Comparison of ENCODE assay signal across 8 cellular contexts in genomic region chr10:131453772-131454634, GRCh38.
DNase-seq lines count a peak whose midpoint lies in the region; ATAC-seq and TF ChIP-seq lines count a peak whose summit lies in the region.

No MANE protein-coding gene starts in this region.

- H3K9me3 Mint-ChIP-seq in nephron = no peaks in the 10 kb centered on the region
- H3K9me3 Mint-ChIP-seq in stimulated activated memory B cell treated with anti-CD40 and anti-IgM and Interleukin-4, amounts not matched to agents 10 μg/mL and 1 μg/mL and 100 μg/mL, for 72 hours = no peaks in the 10 kb centered on the region

- H3K79me2 ChIP-seq in MM.1S (ENCODE audit: low read length) = no peaks in the 10 kb centered on the region

- H3K4me1 Mint-ChIP-seq in nephron = peaks cover 20% of the 10 kb centered on the region
- no peaks in the 10 kb centered on the region for H3K4me1 Mint-ChIP-seq in stimulated activated memory B cell treated with anti-CD40 and anti-IgM and Interleukin-4, amounts not matched to agents 10 μg/mL and 1 μg/mL and 100 μg/mL, for 72 hours

- peak; percentile 48 for TF ChIP-seq CTCF in GM12865 (IDR thresholded peaks at IDR 0.05; ENCODE audit: insufficient read depth, low read depth, low read length, missing control alignments)
- peak; percentile 44 for TF ChIP-seq CTCF in MM.1S (IDR thresholded peaks at IDR 0.05; ENCODE audit: low read length)
- TF ChIP-seq CTCF in fibroblast of pulmonary artery (IDR thresholded peaks at IDR 0.05; ENCODE audit: low read length, missing control alignments) = peak; percentile 24
- peak; percentile 97 to 98 (median 97) for TF ChIP-seq CTCF in nephron (IDR thresholded peaks at IDR 0.05; ENCODE audit: unreplicated experiment in 3 of 3)

- H3K4me1 ChIP-seq in MM.1S (ENCODE audit: low read length) = no peaks in the 10 kb centered on the region

- H3K36me3 ChIP-seq in MM.1S (replicated peaks; ENCODE audit: insufficient read depth, low read length) = no peaks in the 10 kb centered on the region

- no peak overlapping the region for H2AFZ ChIP-seq in MM.1S (ENCODE audit: low read length)

- peaks cover 12% of the 10 kb centered on the region for H3K27me3 ChIP-seq in MM.1S (replicated peaks; ENCODE audit: insufficient read depth, low read length)

- ATAC-seq in stimulated activated memory B cell treated with anti-CD40 and anti-IgM and Interleukin-4, amounts not matched to agents 10 μg/mL and 1 μg/mL and 100 μg/mL, for 72 hours = no peak

- no peaks in the 10 kb centered on the region for H3K9me2 ChIP-seq in MM.1S (replicated peaks; ENCODE audit: insufficient read depth, low read length)

- no peak overlapping the region for H3K4me2 ChIP-seq in MM.1S (ENCODE audit: low read depth, low read length)

- peak overlapping the region; percentile 60 to 95 (median 89) for H3K27ac Mint-ChIP-seq in nephron
- H3K27ac Mint-ChIP-seq in stimulated activated memory B cell treated with anti-CD40 and anti-IgM and Interleukin-4, amounts not matched to agents 10 μg/mL and 1 μg/mL and 100 μg/mL, for 72 hours = no peak overlapping the region

- H4K20me1 ChIP-seq in MM.1S (ENCODE audit: insufficient read depth, low read length) = no peaks in the 10 kb centered on the region

- H3K4me3 ChIP-seq in GM12865 (ENCODE audit: low read depth, low read length) = no peak overlapping the region
- no peak overlapping the region for H3K4me3 ChIP-seq in MM.1S (ENCODE audit: low read length)
- H3K4me3 ChIP-seq in fibroblast of pulmonary artery (replicated peaks; ENCODE audit: low read depth, low read length) = no peak overlapping the region

- no peak overlapping the region for H3K9ac ChIP-seq in MM.1S (ENCODE audit: low read length)

- DNase-seq in GM12865 (ENCODE audit: low read depth) = peak; percentile 11
- no peak for DNase-seq in MM.1S
- DNase-seq in activated CD8-positive, alpha-beta memory T cell treated with anti-CD3 and anti-CD28 coated beads, Interleukin-2, amount 50 U/mL, for 4 hours = peak; percentile 35
- peak; percentile 15 for DNase-seq in fibroblast of pulmonary artery (ENCODE audit: low read depth)
- DNase-seq in superior temporal gyrus (ENCODE audit: extremely low spot score) = peak; percentile 92
- DNase-seq in NCI-H187 treated with DMSO at 0.1 percent for 48 hours (lab: John Stamatoyannopoulos, UW) = no peak

- H3F3A ChIP-seq in MM.1S (ENCODE audit: insufficient read depth, low read length) = no peaks in the 10 kb centered on the region

- H3K27me3 Mint-ChIP-seq in nephron (ENCODE audit: low read depth) = peaks cover 37% of the 10 kb centered on the region
- H3K27me3 Mint-ChIP-seq in stimulated activated memory B cell treated with anti-CD40 and anti-IgM and Interleukin-4, amounts not matched to agents 10 μg/mL and 1 μg/mL and 100 μg/mL, for 72 hours = peaks cover 18% of the 10 kb centered on the region

- no peak overlapping the region for H3K27ac ChIP-seq in MM.1S (ENCODE audit: low read length)

- no peaks in the 10 kb centered on the region for H3K36me3 Mint-ChIP-seq in nephron (ENCODE audit: low read depth)
- H3K36me3 Mint-ChIP-seq in stimulated activated memory B cell treated with anti-CD40 and anti-IgM and Interleukin-4, amounts not matched to agents 10 μg/mL and 1 μg/mL and 100 μg/mL, for 72 hours = no peaks in the 10 kb centered on the region

- peak overlapping the region; percentile 77 to 82 (median 80) for H3K4me3 Mint-ChIP-seq in nephron
- no peak overlapping the region for H3K4me3 Mint-ChIP-seq in stimulated activated memory B cell treated with anti-CD40 and anti-IgM and Interleukin-4, amounts not matched to agents 10 μg/mL and 1 μg/mL and 100 μg/mL, for 72 hours

- no peaks in the 10 kb centered on the region for H3K9me3 ChIP-seq in MM.1S (replicated peaks; ENCODE audit: insufficient read depth, low read length)

Comparison
In these comparisons a context has a peak if more than half of its experiments do, and no peak if none do; other contexts are left out.
1. DNase-seq: peak in GM12865 (single experiment), activated CD8-positive, alpha-beta memory T cell treated with anti-CD3 and anti-CD28 coated beads, Interleukin-2, amount 50 U/mL, for 4 hours (single experiment), fibroblast of pulmonary artery (single experiment) and superior temporal gyrus (single experiment); none in MM.1S (single experiment) and NCI-H187 treated with DMSO at 0.1 percent for 48 hours (single experiment).
2. CTCF ChIP-seq: peak in every context shown above with its lines; median percentile 97 in nephron; 48 in GM12865; 44 in MM.1S; 24 in fibroblast of pulmonary artery.